Comparison of ENCODE assay signal across 8 cellular contexts in genomic region chr2:68063797-68064646, GRCh38. TPM values are rescaled to one million over a fixed set of nuclear protein-coding genes. Genes with fewer than 3 reads are reported as not detected.
DNase-seq lines count a peak whose midpoint lies in the region; ATAC-seq, FAIRE-seq and TF ChIP-seq lines count a peak whose summit lies in the region.
"Not testable (repeated sequence)": the region's sequence is repeated elsewhere in the genome, so short reads cannot be mapped to it uniquely, and the experiment has no call there.

No MANE protein-coding gene starts in this region.

- WGBS in endodermal cell (ENCODE audit: insufficient coverage in 1 of 2, insufficient read length in 1 of 2), 2 experiments, result 77 to 79% methylated on average over 12 to 19 of the region's 19 CpGs
- 68 to 76% methylated on average over 19 of the region's 19 CpGs for WGBS in pancreas, 2 donors

- H3K9ac ChIP-seq in MM.1S (ENCODE audit: low read length); keratinocyte (ENCODE audit: control insufficient read depth, extremely low read depth, insufficient read depth, low read length): not testable (repeated sequence)
- peak overlapping the region; percentile 23 for H3K9ac ChIP-seq in endodermal cell (ENCODE audit: extremely low read depth, low read length, poor library complexity, severe bottlenecking)

- peaks cover 36% of the 10 kb centered on the region for H3K79me2 ChIP-seq in MM.1S (ENCODE audit: low read length)
- H3K79me2 ChIP-seq in keratinocyte (ENCODE audit: control insufficient read depth, insufficient read depth, low read length), result peaks cover 34% of the 10 kb centered on the region

- H3K4me3 ChIP-seq in MM.1S (ENCODE audit: low read length), result peak overlapping the region; percentile 79; the same call in 1 of the 2 replicates
- peak overlapping the region; percentile 96 to 97 for H3K4me3 ChIP-seq in Panc1 (ENCODE audit: low read depth in 2 of 2, low read length in 2 of 2)
- H3K4me3 ChIP-seq in endodermal cell (ENCODE audit: low read length), result peak overlapping the region; percentile 92
- not testable (repeated sequence) for H3K4me3 ChIP-seq in keratinocyte (ENCODE audit: control insufficient read depth in 2 of 3, extremely low read depth in 1 of 3, insufficient read depth in 2 of 3, low read depth in 1 of 3, low read length in 3 of 3); pancreas

- CTCF ChIA-PET in Panc1 (lab: Charles Lee), result not testable (repeated sequence)
- CTCF ChIA-PET in activated CD8-positive, alpha-beta T cell treated with anti-CD3 and anti-CD28 coated beads, Interleukin-2, amount 10 ng/mL, durations not matched to agents 7 days and 5 days (lab: Charles Lee), result interaction anchor here (1.1 to 1.4 kb wide), 3 partner anchors 52 to 132 kb away, joined by 3 to 4 read pairs (median 3); no protein-coding TSS in a partner anchor

- POLR2A ChIA-PET in Panc1 (lab: Charles Lee); activated CD8-positive, alpha-beta T cell treated with anti-CD3 and anti-CD28 coated beads, Interleukin-2, amount 10 ng/mL, durations not matched to agents 7 days and 5 days (lab: Charles Lee): not testable (repeated sequence)

- not testable (repeated sequence) for ATAC-seq in Panc1; activated CD8-positive, alpha-beta T cell treated with anti-CD3 and anti-CD28 coated beads, Interleukin-2, amount 10 ng/mL, durations not matched to agents 7 days and 5 days; pancreas

- H3K4me3 Mint-ChIP-seq in activated CD8-positive, alpha-beta T cell treated with anti-CD3 and anti-CD28 coated beads, Interleukin-2, amount 10 ng/mL, durations not matched to agents 7 days and 5 days, result peak overlapping the region; percentile 95
- H3K4me3 Mint-ChIP-seq in endodermal cell, result peak overlapping the region; percentile 94
- peak overlapping the region; percentile 96 for H3K4me3 Mint-ChIP-seq in type B pancreatic cell

- H3K27me3 ChIP-seq in MM.1S (replicated peaks; ENCODE audit: insufficient read depth, low read length); Panc1 (ENCODE audit: control insufficient read depth, insufficient read depth, low read length); endodermal cell (ENCODE audit: control insufficient read depth, insufficient read depth, low read length, poor library complexity, severe bottlenecking); keratinocyte (ENCODE audit: control insufficient read depth, extremely low read depth, insufficient read depth, low read length); pancreas: not testable (repeated sequence)

- not testable (repeated sequence) for H3K4me1 ChIP-seq in MM.1S (ENCODE audit: low read length); Panc1 (ENCODE audit: control insufficient read depth, insufficient read depth, low read length); endodermal cell (ENCODE audit: control insufficient read depth, insufficient read depth, low read length)
- H3K4me1 ChIP-seq in keratinocyte (ENCODE audit: control insufficient read depth, extremely low read depth, insufficient read depth, low read length) (peaks cover 20% of the 10 kb centered on the region), pancreas (peaks cover 12 to 16% (median 16%) of the 10 kb centered on the region in 3 donors)

- H3K9me3 ChIP-seq in MM.1S (replicated peaks; ENCODE audit: insufficient read depth, low read length); Panc1 (ENCODE audit: control insufficient read depth, insufficient read depth, low read depth, low read length); endodermal cell (ENCODE audit: control insufficient read depth, low read length); keratinocyte (ENCODE audit: control insufficient read depth, low read depth, low read length); pancreas: not testable (repeated sequence)

- H3K9me1 ChIP-seq in keratinocyte (ENCODE audit: control insufficient read depth, extremely low read depth, insufficient read depth, low read length), result not testable (repeated sequence)

- not testable (repeated sequence) for H4K20me1 ChIP-seq in MM.1S (ENCODE audit: insufficient read depth, low read length); keratinocyte (ENCODE audit: control insufficient read depth, extremely low read depth, insufficient read depth, low read length)

- H3K9me3 Mint-ChIP-seq in activated CD8-positive, alpha-beta T cell treated with anti-CD3 and anti-CD28 coated beads, Interleukin-2, amount 10 ng/mL, durations not matched to agents 7 days and 5 days (ENCODE audit: insufficient read depth); type B pancreatic cell: not testable (repeated sequence)
- peaks cover 29% of the 10 kb centered on the region for H3K9me3 Mint-ChIP-seq in endodermal cell

- FAIRE-seq in keratinocyte (lab: Jason Lieb, UNC); pancreas (lab: Jason Lieb, UNC): not testable (repeated sequence)

- H2AFZ ChIP-seq in MM.1S (ENCODE audit: low read length) (0 out of 2 replicates have a peak overlapping the region, but pooled peaks have one; percentile 83), keratinocyte (ENCODE audit: control insufficient read depth, low read length) (peak overlapping the region; percentile 43)

- H3K27ac Mint-ChIP-seq in activated CD8-positive, alpha-beta T cell treated with anti-CD3 and anti-CD28 coated beads, Interleukin-2, amount 10 ng/mL, durations not matched to agents 7 days and 5 days, result not testable (repeated sequence)
- H3K27ac Mint-ChIP-seq in endodermal cell (peak overlapping the region; percentile 98), type B pancreatic cell (peak overlapping the region; percentile 97)

- not testable (repeated sequence) for H3K27ac ChIP-seq in MM.1S (ENCODE audit: low read length); endodermal cell (ENCODE audit: low read depth, low read length); keratinocyte (ENCODE audit: control insufficient read depth, insufficient read depth, low read length); pancreas
- peak overlapping the region; percentile 23; the same call in 1 of the 2 replicates for H3K27ac ChIP-seq in Panc1 (ENCODE audit: low read length)

- H3K4me1 Mint-ChIP-seq in activated CD8-positive, alpha-beta T cell treated with anti-CD3 and anti-CD28 coated beads, Interleukin-2, amount 10 ng/mL, durations not matched to agents 7 days and 5 days (ENCODE audit: low read depth), result peaks cover 20% of the 10 kb centered on the region
- H3K4me1 Mint-ChIP-seq in endodermal cell, result not testable (repeated sequence)
- H3K4me1 Mint-ChIP-seq in type B pancreatic cell (ENCODE audit: unreplicated experiment), result peaks cover 23% of the 10 kb centered on the region

- H3F3A ChIP-seq in MM.1S (ENCODE audit: insufficient read depth, low read length), result not testable (repeated sequence)

- dilution Hi-C loops in keratinocyte (cut with MboI; ENCODE audit: extremely low pct_ligation_motif_present, low sequenced_read_pairs), result not testable (repeated sequence)

- H3K27me3 Mint-ChIP-seq in activated CD8-positive, alpha-beta T cell treated with anti-CD3 and anti-CD28 coated beads, Interleukin-2, amount 10 ng/mL, durations not matched to agents 7 days and 5 days (ENCODE audit: low read depth), result peaks cover 20% of the 10 kb centered on the region
- H3K27me3 Mint-ChIP-seq in endodermal cell (ENCODE audit: insufficient read depth) (peaks cover 32% of the 10 kb centered on the region), type B pancreatic cell (peaks cover 15% of the 10 kb centered on the region)

- not testable (repeated sequence) for TF ChIP-seq CTCF in MM.1S (IDR thresholded peaks at IDR 0.05; ENCODE audit: low read length); Panc1 (IDR thresholded peaks at IDR 0.05); endodermal cell (conservative IDR thresholded peaks at IDR 0.05); keratinocyte (optimal IDR thresholded peaks at IDR 0.05 in 1 of 3, IDR thresholded peaks at IDR 0.05 in 1 of 3, conservative IDR thresholded peaks at IDR 0.05 in 1 of 3; ENCODE audit: extremely low read depth in 1 of 3, insufficient read depth in 2 of 3, low read length in 3 of 3); pancreas (IDR thresholded peaks at IDR 0.05); type B pancreatic cell (conservative IDR thresholded peaks at IDR 0.05)

- H3K9me2 ChIP-seq in MM.1S (replicated peaks; ENCODE audit: insufficient read depth, low read length), result not testable (repeated sequence)

- H3K36me3 ChIP-seq in MM.1S (replicated peaks; ENCODE audit: insufficient read depth, low read length); Panc1 (ENCODE audit: control insufficient read depth, insufficient read depth, low read length); endodermal cell (ENCODE audit: control insufficient read depth, insufficient read depth, low read length); keratinocyte (ENCODE audit: control insufficient read depth in 2 of 2, extremely low read depth in 1 of 2, insufficient read depth in 2 of 2, low read length in 2 of 2); pancreas: not testable (repeated sequence)

- DNase-seq in DMS53 (lab: John Stamatoyannopoulos, UW) (peak; percentile 79), endodermal cell (peak; percentile 79), pancreas (peak in 4 of 6 donors; percentile 3 to 38 (median 21))
- not testable (repeated sequence) for DNase-seq in MM.1S; Panc1 (ENCODE audit: low read depth, low spot score); activated CD8-positive, alpha-beta T cell treated with anti-CD3 and anti-CD28 coated beads, Interleukin-2, amount 10 ng/mL, durations not matched to agents 7 days and 5 days; keratinocyte (ENCODE audit: low read depth, low spot score); type B pancreatic cell (ENCODE audit: extremely low spot score, unreplicated experiment)

- not testable (repeated sequence) for BruUV-seq in Panc1 (replicated peaks; lab: Mats Ljungman, UMichigan)

- peak overlapping the region; percentile 82; the same call in 1 of the 2 replicates for H3K4me2 ChIP-seq in MM.1S (ENCODE audit: low read depth, low read length)
- H3K4me2 ChIP-seq in keratinocyte (ENCODE audit: control insufficient read depth, extremely low read depth, insufficient read depth, low read depth, low read length), result not testable (repeated sequence)

- in situ Hi-C loops in Panc1 (cut with HindIII; ENCODE audit: low pct_unique_long_range_greater_than_20kb, low sequenced_read_pairs), result not testable (repeated sequence)

- not testable (repeated sequence) for H3K36me3 Mint-ChIP-seq in activated CD8-positive, alpha-beta T cell treated with anti-CD3 and anti-CD28 coated beads, Interleukin-2, amount 10 ng/mL, durations not matched to agents 7 days and 5 days (ENCODE audit: low read depth); endodermal cell (ENCODE audit: low read depth); type B pancreatic cell

- intact Hi-C loops in Panc1 (cut with micrococcal nuclease; ENCODE audit: unreplicated experiment); pancreas (cut with DNase I): not testable (repeated sequence)

RNA-seq across cellular contexts. Expression of gene C1D, which starts 1.2 kb away (rescaled TPM):
- total RNA-seq in Panc1 (2021; ENCODE audit: unreplicated experiment) (16.8 TPM), endodermal cell (10 to 100 TPM; 20.7 to 25.4 TPM), pancreas (10 to 100 TPM in 1 of 6 donors, 1 to 10 TPM in 5; 3.3 to 10.2 (median 6.3) TPM), type B pancreatic cell (ENCODE audit: low replicate concordance) (19.6 and 26.7 TPM in 2 replicates)
- 13.6 TPM for polyA plus RNA-seq in Panc1 (2012; ENCODE audit: insufficient read length)
- 10 to 100 TPM; 18.7 to 23.3 TPM for total RNA-seq in activated CD8-positive, alpha-beta T cell treated with anti-CD3 and anti-CD28 coated beads, Interleukin-2, amount 10 ng/mL, durations not matched to agents 7 days and 5 days
- polyA plus RNA-seq in endodermal cell (2013, experiment 1 of 2), result 35.9 TPM
- 35.9 TPM for polyA plus RNA-seq in endodermal cell (2013, experiment 2 of 2)
- polyA plus RNA-seq in keratinocyte (22.6 to 45.3 TPM (median 36.4 TPM) in 3 replicates), pancreas (10 to 100 TPM in 1 of 2 donors, 1 to 10 TPM in 1; 4.9 to 16.7 TPM)
- polyA plus RNA-seq in keratinocyte (2011; ENCODE audit: low read depth), result 35.1 TPM
- polyA plus RNA-seq in keratinocyte (2011; cell fraction: cytosol; rRNA removed), result 22.5 and 34.7 TPM in 2 replicates
- polyA plus RNA-seq in keratinocyte (2011; cell fraction: nucleus; rRNA removed), result 11.9 and 34.1 TPM in 2 replicates
- polyA plus RNA-seq in keratinocyte (2012; ENCODE audit: low replicate concordance), result 18.7 and 32.1 TPM in 2 replicates
- 0.52 to 4.4 TPM (median 1.8 TPM) in 3 replicates for polyA minus RNA-seq in keratinocyte
- 2.7 TPM for polyA minus RNA-seq in keratinocyte (2011; cell fraction: cytosol; rRNA and poly(A)+ RNA removed)
- polyA minus RNA-seq in keratinocyte (2011; cell fraction: nucleus; rRNA and poly(A)+ RNA removed), result 1.7 and 2.7 TPM in 2 replicates
